In genomic region chr16:3726021-3726687, GRCh38 we compare ENCODE assay signal across 2 cellular contexts.
TF ChIP-seq lines count a peak whose summit lies in the region.

No MANE protein-coding gene starts in this region.

TF ChIP-seq in GM23338, 12 proteins besides CTCF, POLR2A, EP300 and RAD21 (continued from another document):
- TF ChIP-seq ETS1 (IDR thresholded peaks at IDR 0.05): no peak
- no peak for TF ChIP-seq CREB1 (CRISPR knock-in tag; IDR thresholded peaks at IDR 0.05; ENCODE audit: low read depth)
- TF ChIP-seq REST (IDR thresholded peaks at IDR 0.05; ENCODE audit: unreplicated experiment): no peak
- TF ChIP-seq POLR2AphosphoS5 (IDR thresholded peaks at IDR 0.05; ENCODE audit: low read depth): no peak
- TF ChIP-seq ZNF331 (CRISPR knock-in tag; IDR thresholded peaks at IDR 0.05; ENCODE audit: low read depth): no peak
- TF ChIP-seq ZNF462 (CRISPR knock-in tag; IDR thresholded peaks at IDR 0.05): no peak
- TF ChIP-seq NANOG (IDR thresholded peaks at IDR 0.05; ENCODE audit: borderline replicate concordance): no peak
- no peak for TF ChIP-seq EZH2phosphoT487 (IDR thresholded peaks at IDR 0.05; ENCODE audit: unreplicated experiment)
- TF ChIP-seq STAT1 (IDR thresholded peaks at IDR 0.05; ENCODE audit: unreplicated experiment): no peak
- no peak for TF ChIP-seq JUNB (IDR thresholded peaks at IDR 0.05; ENCODE audit: unreplicated experiment)

TF ChIP-seq in neural cell, 6 proteins besides CTCF, POLR2A, EP300 and RAD21 (continued from another document):
- no peak for TF ChIP-seq TAF1 (IDR thresholded peaks at IDR 0.05; ENCODE audit: low read depth)
